In the genomic region with DNA sequence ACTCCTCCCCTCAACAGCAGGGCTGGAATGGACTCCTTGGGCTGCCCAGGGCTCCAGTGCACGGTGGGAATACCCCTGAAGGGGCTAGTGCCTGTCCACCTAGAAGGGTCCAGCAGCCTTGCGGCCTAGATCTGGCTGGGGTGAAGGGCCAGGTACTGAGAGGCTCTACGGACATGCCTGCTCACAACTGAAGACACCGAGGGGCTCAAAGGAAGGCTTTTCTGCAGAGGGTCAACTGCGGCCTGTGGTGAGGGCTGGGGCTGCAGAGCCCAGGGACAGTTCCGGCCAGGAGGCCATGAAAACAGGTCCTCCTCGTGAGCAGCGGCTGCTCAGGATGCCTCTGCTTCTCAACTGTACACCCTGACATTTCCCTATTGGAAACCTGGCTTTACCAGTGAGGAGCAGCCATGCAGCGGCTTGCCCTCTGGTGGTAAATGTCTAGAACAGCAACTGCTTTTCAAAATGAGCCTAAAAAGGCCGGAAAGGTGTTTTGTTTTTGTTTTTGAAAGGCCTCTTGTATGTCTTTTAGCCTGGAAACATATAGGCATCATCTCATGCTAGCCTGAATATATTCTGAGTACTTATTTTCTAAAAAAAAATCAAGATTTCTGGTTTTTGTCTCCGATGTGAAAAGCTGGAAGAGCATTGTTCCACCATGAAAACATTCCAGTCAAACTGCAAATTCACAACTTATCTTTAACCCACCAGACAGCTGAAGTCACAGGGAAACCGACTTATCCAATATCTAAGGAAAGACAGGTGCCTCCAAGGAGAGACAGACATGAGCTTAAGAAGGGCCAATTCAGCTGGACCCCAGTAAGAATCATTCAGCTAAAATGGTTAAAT, we compare ENCODE assay signal across 8 cellular contexts.
DNase-seq lines count a peak whose midpoint lies in the region; ATAC-seq, FAIRE-seq and TF ChIP-seq lines count a peak whose summit lies in the region.

No MANE protein-coding gene starts in this region.

- CTCF ChIA-PET in CD4-positive, alpha-beta memory T cell (lab: Charles Lee; ENCODE audit: partially characterized antibody): interaction anchor here (0.6 to 8.6 kb wide), 42 partner anchors 8 to 828 kb away, joined by 3 to 224 read pairs (median 5); a partner anchor contains a TSS
- CTCF ChIA-PET in OCI-LY7 (lab: Charles Lee; ENCODE audit: unreplicated experiment): interaction anchor here (0.5 to 4.8 kb wide), 4 partner anchors 48 to 273 kb away, joined by 3 to 121 read pairs (median 7); no protein-coding TSS in a partner anchor

- peak overlapping the region in 2 of 7 donors; percentile 55 to 65 for H3K27ac Mint-ChIP-seq in CD4-positive, alpha-beta memory T cell

- no peak for TF ChIP-seq POLR2A in sigmoid colon (IDR thresholded peaks at IDR 0.05)

- 43 to 48% methylated on average over 12 of the region's 12 CpGs for WGBS in sigmoid colon, 2 donors

- H3K36me3 Mint-ChIP-seq in CD4-positive, alpha-beta memory T cell: peaks cover 2 to 3% of the 10 kb centered on the region in 2 donors

- H3K9me3 Mint-ChIP-seq in CD4-positive, alpha-beta memory T cell: peaks cover 0 to 14% (median 7%) of the 10 kb centered on the region in 8 donors

- peak; percentile 82 for FAIRE-seq in GM18507 (lab: Jason Lieb, UNC)

- TF ChIP-seq EP300 in sigmoid colon (IDR thresholded peaks at IDR 0.05): no peak

- peaks cover 27% of the 10 kb centered on the region for H3K4me1 ChIP-seq in CD4-positive, alpha-beta memory T cell (ENCODE audit: insufficient read depth, low read length)
- H3K4me1 ChIP-seq in OCI-LY7 (ENCODE audit: insufficient read depth, low read length, poor library complexity, severe bottlenecking) (peaks cover 38% of the 10 kb centered on the region), right atrium auricular region (peaks cover 0 to 21% of the 10 kb centered on the region in 2 donors), sigmoid colon (peaks cover 0 to 20% (median 16%) of the 10 kb centered on the region in 4 donors)

- peak; percentile 97 for TF ChIP-seq CTCF in OCI-LY7 (conservative IDR thresholded peaks at IDR 0.05; ENCODE audit: low read length)
- TF ChIP-seq CTCF in astrocyte of the cerebellum (IDR thresholded peaks at IDR 0.05; ENCODE audit: low read depth, low read length, missing control alignments): peak; percentile 86
- peak; percentile 92 to 96 for TF ChIP-seq CTCF in right atrium auricular region (IDR thresholded peaks at IDR 0.05)
- peak; percentile 48 to 91 (median 84) for TF ChIP-seq CTCF in sigmoid colon (IDR thresholded peaks at IDR 0.05)

- intact Hi-C loops in CD4-positive, alpha-beta memory T cell (cut with micrococcal nuclease): loop anchor here (1.0 to 5.0 kb wide), 4 partner anchors 97 to 498 kb away; a partner anchor contains a TSS
- intact Hi-C loops in OCI-LY7 (cut with micrococcal nuclease; ENCODE audit: unreplicated experiment): loop anchor here (2.0 to 10.0 kb wide), 3 partner anchors 163 to 695 kb away; a partner anchor contains a TSS
- intact Hi-C loops in sigmoid colon (cut with DNase I): loop anchor here (2.0 to 5.0 kb wide), 4 partner anchors 123 to 828 kb away; a partner anchor contains a TSS

- no peaks in the 10 kb centered on the region for H3K27me3 ChIP-seq in CD4-positive, alpha-beta memory T cell (ENCODE audit: insufficient read depth, low read length)
- H3K27me3 ChIP-seq in right atrium auricular region (no peaks in the 10 kb centered on the region), sigmoid colon (peaks cover 0 to 6% (median 0%) of the 10 kb centered on the region in 3 donors)

- H3K9me3 ChIP-seq in CD4-positive, alpha-beta memory T cell (ENCODE audit: control insufficient read depth in 1 of 2, low read length in 2 of 2): no peaks in the 10 kb centered on the region
- H3K9me3 ChIP-seq in OCI-LY7 (ENCODE audit: low read length): peaks cover 19% of the 10 kb centered on the region
- H3K9me3 ChIP-seq in right atrium auricular region: peaks cover 0 to 12% of the 10 kb centered on the region in 2 donors
- H3K9me3 ChIP-seq in sigmoid colon: peaks cover 0 to 4% (median 0%) of the 10 kb centered on the region in 4 donors

- H3K4me3 Mint-ChIP-seq in CD4-positive, alpha-beta memory T cell: no peak overlapping the region

- peaks cover 10 to 40% (median 16%) of the 10 kb centered on the region in 4 donors for H3K4me1 Mint-ChIP-seq in CD4-positive, alpha-beta memory T cell

- in situ Hi-C loops in astrocyte of the cerebellum (cut with HindIII; ENCODE audit: low sequenced_read_pairs): no loop called here

- peak; percentile 49 to 59 (median 55) for DNase-seq in CD4-positive, alpha-beta memory T cell
- peak; percentile 47 for DNase-seq in GM18507 (ENCODE audit: extremely low spot score, insufficient read length, low read depth)
- DNase-seq in OCI-LY7 (ENCODE audit: low spot score): peak; percentile 82
- DNase-seq in astrocyte of the cerebellum (ENCODE audit: low read depth): peak; percentile 39
- DNase-seq in right atrium auricular region (ENCODE audit: low spot score): peak; percentile 62
- peak; percentile 75 for DNase-seq in sigmoid colon

- BruUV-seq in OCI-LY7 (replicated peaks; lab: Mats Ljungman, UMichigan): no TSS peak

- no peaks in the 10 kb centered on the region for H3K79me2 ChIP-seq in OCI-LY7 (ENCODE audit: insufficient read depth, low read depth, low read length)

- POLR2A ChIA-PET in CD4-positive, alpha-beta memory T cell (lab: Charles Lee; ENCODE audit: partially characterized antibody): interaction anchor here (0.6 to 5.4 kb wide), 12 partner anchors 10 to 361 kb away, joined by 3 to 47 read pairs (median 10); a partner anchor contains a TSS
- POLR2A ChIA-PET in OCI-LY7 (lab: Charles Lee): interaction anchor here (0.8 to 6.6 kb wide), 2 partner anchors 51 to 461 kb away, joined by 3 to 33 read pairs; no protein-coding TSS in a partner anchor

- no peak overlapping the region for H3K27ac ChIP-seq in CD4-positive, alpha-beta memory T cell (ENCODE audit: low read depth, low read length)
- H3K27ac ChIP-seq in OCI-LY7 (ENCODE audit: low read depth, low read length, poor library complexity, severe bottlenecking) (no peak overlapping the region), right atrium auricular region (peak overlapping the region; percentile 48 to 74), sigmoid colon (peak overlapping the region in 2 of 4 donors; percentile 9 to 60)

- H3K4me3 ChIP-seq in CD4-positive, alpha-beta memory T cell (ENCODE audit: low read length in 2 of 2): no peak overlapping the region
- no peak overlapping the region for H3K4me3 ChIP-seq in OCI-LY7 (ENCODE audit: low read depth, low read length, poor library complexity, severe bottlenecking)
- H3K4me3 ChIP-seq in astrocyte of the cerebellum (ENCODE audit: low read depth, low read length): no peak overlapping the region
- H3K4me3 ChIP-seq in right atrium auricular region: no peak overlapping the region
- no peak overlapping the region for H3K4me3 ChIP-seq in sigmoid colon

- H3K4me2 ChIP-seq in OCI-LY7 (ENCODE audit: low read length): peak overlapping the region; percentile 24; the same call in 1 of the 2 replicates

- no peaks in the 10 kb centered on the region for H3K27me3 Mint-ChIP-seq in CD4-positive, alpha-beta memory T cell

- no peak for ATAC-seq in HG02678 (IDR thresholded peaks at IDR 0.05; ENCODE audit: unreplicated experiment)
- no peak for ATAC-seq in GM21576 (IDR thresholded peaks at IDR 0.05; ENCODE audit: unreplicated experiment)

- H3K9me2 ChIP-seq in OCI-LY7 (ENCODE audit: insufficient read depth, low read length): no peaks in the 10 kb centered on the region

- H2AFZ ChIP-seq in OCI-LY7 (ENCODE audit: low read length): peak overlapping the region; percentile 45; the same call in 1 of the 2 replicates

- H3K36me3 ChIP-seq in CD4-positive, alpha-beta memory T cell (ENCODE audit: insufficient read depth, low read length): no peaks in the 10 kb centered on the region
- no peaks in the 10 kb centered on the region for H3K36me3 ChIP-seq in OCI-LY7 (ENCODE audit: insufficient read depth, low read length)
- no peaks in the 10 kb centered on the region for H3K36me3 ChIP-seq in right atrium auricular region
- no peaks in the 10 kb centered on the region for H3K36me3 ChIP-seq in sigmoid colon

- H4K20me1 ChIP-seq in OCI-LY7 (ENCODE audit: insufficient read depth, low read length): no peaks in the 10 kb centered on the region

Comparison
In these comparisons a context has a peak if more than half of its experiments do, and no peak if none do; other contexts are left out.
1. H3K27ac ChIP-seq: peak in right atrium auricular region (2 of 2); none in CD4-positive, alpha-beta memory T cell (single experiment) and OCI-LY7 (single experiment).
2. Peak in every context shown above with its lines, with median percentiles within 50 percentile points of each other: DNase-seq and CTCF ChIP-seq.